ENCODE assay signal across 8 cellular contexts in genomic region chr10:72298774-72299519, GRCh38. TPM values are rescaled to one million over a fixed set of nuclear protein-coding genes. Genes with fewer than 3 reads are reported as not detected.
DNase-seq lines count a peak whose midpoint lies in the region; ATAC-seq lines count a peak whose summit lies in the region.
"Had no signal": no experiment of that assay in that cellular context is flagged by ENCODE, and none has a peak within 500 bp of the region (broad histone marks: within the 10 kb centered on the region; RNA-seq: fewer than 3 reads in every experiment).

No MANE protein-coding gene starts in this region.

- H3K36me3 ChIP-seq in HUES6 (ENCODE audit: control insufficient read depth, insufficient read depth, low read length): no peaks in the 10 kb centered on the region
- H3K36me3 ChIP-seq in stomach smooth muscle (ENCODE audit: control insufficient read depth in 2 of 2, insufficient read depth in 2 of 2, low read length in 2 of 2): no peaks in the 10 kb centered on the region

- no peak for ATAC-seq in activated naive CD4-positive, alpha-beta T cell treated with anti-CD3 and anti-CD28 coated beads, Interleukin-2, amount 50 U/mL, for 72 hours
- no peak for ATAC-seq in HG03342 (IDR thresholded peaks at IDR 0.05; ENCODE audit: unreplicated experiment)
- no peak for ATAC-seq in HG03039 (IDR thresholded peaks at IDR 0.05; ENCODE audit: unreplicated experiment)

- H3K4me3 ChIP-seq in HUES6 (ENCODE audit: low read depth, low read length): no peak overlapping the region
- no peak overlapping the region for H3K4me3 ChIP-seq in stomach smooth muscle (ENCODE audit: low read length in 2 of 2)

- H3K27ac ChIP-seq in HUES6 (ENCODE audit: low read depth, low read length) (0 out of 2 replicates have a peak overlapping the region, but pooled peaks have one; percentile 76), layer of hippocampus (ENCODE audit: low read depth, low read length) (peak overlapping the region; percentile 79), stomach smooth muscle (ENCODE audit: low read length) (peak overlapping the region; percentile 89)

- H3K27me3 ChIP-seq in HUES6 (ENCODE audit: control insufficient read depth, insufficient read depth, low read length): no peaks in the 10 kb centered on the region
- H3K27me3 ChIP-seq in layer of hippocampus (ENCODE audit: control insufficient read depth, insufficient read depth, low read length): no peaks in the 10 kb centered on the region
- no peaks in the 10 kb centered on the region for H3K27me3 ChIP-seq in stomach smooth muscle (ENCODE audit: control insufficient read depth in 1 of 2, insufficient read depth in 2 of 2, low read length in 2 of 2)

- H3K9ac ChIP-seq in HUES6 (ENCODE audit: low read length): no peak overlapping the region
- no peak overlapping the region for H3K9ac ChIP-seq in stomach smooth muscle (ENCODE audit: low read length in 2 of 2)

- H3K9me3 ChIP-seq in HUES6 (ENCODE audit: control insufficient read depth, insufficient read depth, low read depth, low read length) (no peaks in the 10 kb centered on the region), stomach smooth muscle (ENCODE audit: control insufficient read depth in 2 of 2, low read length in 2 of 2) (no peaks in the 10 kb centered on the region)

- H3K36me3 Mint-ChIP-seq in activated naive CD4-positive, alpha-beta T cell treated with anti-CD3 and anti-CD28 coated beads, Interleukin-2, amount 50 U/mL, for 72 hours: peaks cover 13 to 33% of the 10 kb centered on the region in 2 donors

- H3K9me3 Mint-ChIP-seq in activated naive CD4-positive, alpha-beta T cell treated with anti-CD3 and anti-CD28 coated beads, Interleukin-2, amount 50 U/mL, for 72 hours: peaks cover 4 to 6% of the 10 kb centered on the region in 2 donors

- H3K4me1 ChIP-seq in HUES6 (ENCODE audit: control insufficient read depth, insufficient read depth, low read length) (peaks cover 23% of the 10 kb centered on the region), stomach smooth muscle (ENCODE audit: control insufficient read depth, insufficient read depth, low read length) (peaks cover 12% of the 10 kb centered on the region)

- DNase-seq in activated naive CD4-positive, alpha-beta T cell treated with anti-CD3 and anti-CD28 coated beads, Interleukin-2, amount 50 U/mL, for 72 hours (ENCODE audit: low spot score in 2 of 2): no peak
- no peak for DNase-seq in SW480 (ENCODE audit: low spot score)
- DNase-seq: kidney glomerular epithelial cell had no signal

- H3K27ac Mint-ChIP-seq in activated naive CD4-positive, alpha-beta T cell treated with anti-CD3 and anti-CD28 coated beads, Interleukin-2, amount 50 U/mL, for 72 hours: peak overlapping the region; percentile 100

RNA-seq across cellular contexts. Expression of gene DDIT4, which starts 25.2 kb away (rescaled TPM):
- total RNA-seq in activated naive CD4-positive, alpha-beta T cell treated with anti-CD3 and anti-CD28 coated beads, Interleukin-2, amount 50 U/mL, for 72 hours: 1,000 to 10,000 TPM; 1,025 to 1,076 TPM

RNA-seq across cellular contexts. Expression of gene DNAJB12, which starts 55.8 kb away (rescaled TPM):
- total RNA-seq in activated naive CD4-positive, alpha-beta T cell treated with anti-CD3 and anti-CD28 coated beads, Interleukin-2, amount 50 U/mL, for 72 hours: 10 to 100 TPM; 20.7 to 26.6 TPM
